Comparison of ENCODE assay signal across 8 cellular contexts in the genomic region with DNA sequence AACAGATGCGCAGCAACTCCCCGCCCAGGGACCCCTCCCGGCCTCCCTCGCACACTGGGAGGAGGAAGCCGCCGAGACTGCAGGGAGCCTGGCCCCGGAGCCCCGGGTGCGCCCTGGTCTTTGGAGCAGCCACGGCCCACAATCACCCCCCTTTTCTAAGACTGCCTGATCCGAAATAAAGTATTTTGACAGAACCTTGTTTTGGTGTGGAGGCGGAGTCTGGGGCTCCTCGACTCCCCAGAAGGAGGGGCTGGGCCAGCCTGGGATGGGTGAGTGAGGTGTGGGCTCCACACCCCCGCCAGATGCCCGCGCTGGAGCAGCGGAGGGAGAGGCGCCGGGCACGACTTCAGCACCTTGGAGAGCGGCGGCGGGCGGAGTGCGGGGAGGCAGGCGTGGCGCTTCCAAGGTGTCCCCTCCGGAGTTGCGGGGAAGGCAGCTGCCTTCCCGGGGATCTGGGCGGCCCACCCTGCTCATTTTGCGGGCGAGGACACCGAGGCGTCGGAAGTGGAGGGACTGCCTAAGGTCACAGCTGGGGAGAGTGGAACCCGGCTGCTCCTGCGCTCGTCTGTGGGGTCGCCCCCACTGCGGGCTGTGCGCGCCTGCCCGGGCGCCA.
A peak's percentile ranks its signal among the peaks of the same experiment; 100 is the strongest.
DNase-seq lines count a peak whose midpoint lies in the region; ATAC-seq lines count a peak whose summit lies in the region.

No MANE protein-coding gene starts in this region.

- H3K36me3 ChIP-seq in adipocyte (ENCODE audit: control insufficient read depth, insufficient read depth, low read length, severe bottlenecking), result peaks cover 11% of the 10 kb centered on the region

- H3K4me3 ChIP-seq in adipocyte (ENCODE audit: low read length), result no peak overlapping the region

- H3K4me1 ChIP-seq in adipocyte (ENCODE audit: control insufficient read depth, insufficient read depth, low read length), result no peaks in the 10 kb centered on the region

- no peaks in the 10 kb centered on the region for H3K9me3 ChIP-seq in adipocyte (ENCODE audit: control insufficient read depth, low read length)

- H3K27me3 ChIP-seq in adipocyte (replicated peaks; ENCODE audit: control insufficient read depth, insufficient read depth, low read length), result peaks cover 20% of the 10 kb centered on the region

- no peak overlapping the region for H3K9ac ChIP-seq in adipocyte (ENCODE audit: low read length)

- DNase-seq in DMS 273 (lab: John Stamatoyannopoulos, UW; ENCODE audit: unreplicated experiment) (peak; percentile 88), DMS 273 treated with DMSO at 0.1 percent for 48 hours (lab: John Stamatoyannopoulos, UW) (no peak), T-helper 2 cell (peak; percentile 40 to 65 (median 57)), adipocyte (ENCODE audit: low read depth) (peak; percentile 74), left kidney (ENCODE audit: low read depth, low spot score) (peak; percentile 90)
- peak; percentile 40 for DNase-seq in stimulated activated CD8-positive, alpha-beta memory T cell treated with anti-CD3 and anti-CD28 coated beads, Interleukin-12 subunit alpha, Interleukin-12 subunit beta, amount 100 ng/mL, for 1 hour (ENCODE audit: low read depth)

- ATAC-seq in HG03045 (IDR thresholded peaks at IDR 0.05; ENCODE audit: unreplicated experiment) (no peak), HG03025 (IDR thresholded peaks at IDR 0.05; ENCODE audit: low FRiP score, unreplicated experiment) (no peak)
